ENCODE assay signal across 7 cellular contexts in the genomic region with DNA sequence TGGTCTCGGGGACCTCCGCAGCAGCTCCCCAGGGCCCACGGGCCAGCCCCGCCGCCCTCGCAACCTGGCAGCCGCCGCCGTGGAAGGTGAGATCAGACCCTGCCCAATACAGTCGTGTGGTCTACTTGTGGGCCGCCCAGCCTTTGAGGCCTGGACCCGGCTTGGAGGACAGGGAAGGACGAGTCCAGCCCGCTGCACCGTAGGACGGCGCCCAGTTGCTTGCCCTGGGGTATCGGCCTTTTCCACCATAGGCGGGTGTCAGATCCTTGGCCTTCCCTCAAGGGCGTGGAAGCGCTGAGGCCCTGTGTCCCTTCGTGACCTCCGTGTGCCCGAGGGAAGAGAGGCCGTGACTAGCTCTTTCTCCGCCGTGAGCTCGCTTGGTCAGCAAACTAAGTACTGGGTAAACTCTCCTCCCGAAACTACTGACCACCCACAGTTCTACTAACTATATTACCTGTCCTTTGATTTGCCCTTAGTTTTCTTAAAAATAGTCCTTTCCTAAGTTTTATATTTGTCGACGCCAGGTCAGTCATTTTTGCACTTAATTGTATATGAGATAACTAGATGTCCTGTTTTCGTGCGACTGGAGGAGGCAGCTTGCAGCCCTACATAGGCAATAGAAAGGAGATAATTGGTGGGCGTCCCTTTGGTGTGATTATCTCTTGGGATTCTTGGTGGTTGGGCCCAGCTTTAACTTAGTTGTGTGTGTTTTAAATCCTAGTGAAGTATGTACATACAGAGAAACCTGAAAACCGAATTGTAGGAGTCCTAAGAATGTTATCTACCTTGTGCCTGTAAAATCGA. TPM values are rescaled to one million over a fixed set of nuclear protein-coding genes. Genes with fewer than 3 reads are reported as not detected.
DNase-seq lines count a peak whose midpoint lies in the region; ATAC-seq, FAIRE-seq and TF ChIP-seq lines count a peak whose summit lies in the region.

No MANE protein-coding gene starts in this region.

- H3K4me1 ChIP-seq in H1 (replicated peaks in 1 of 4; ENCODE audit: control insufficient read depth in 3 of 4, insufficient read depth in 4 of 4, low read length in 3 of 4) (peaks cover 0 to 9% (median 4%) of the 10 kb centered on the region in 4 experiments; a peak in 2 of 7 replicates), mononuclear cell (ENCODE audit: insufficient read depth, low read length) (peaks cover 30% of the 10 kb centered on the region), thyroid gland (peaks cover 6 to 14% of the 10 kb centered on the region in 2 donors)

- peak overlapping the region; percentile 95 for H3K9ac ChIP-seq in SU-DHL-6 (ENCODE audit: low read length)
- H3K9ac ChIP-seq in H1 (replicated peaks in 1 of 4; ENCODE audit: extremely low read depth in 1 of 4, low read depth in 3 of 4, low read length in 3 of 4): peak overlapping the region; percentile 87 to 98 (median 96)

- H3K4me2 ChIP-seq in SU-DHL-6 (ENCODE audit: low read depth, low read length, poor library complexity, severe bottlenecking) (peak overlapping the region; percentile 94), H1 (ENCODE audit: insufficient read depth in 1 of 2, low read depth in 2 of 2, low read length in 2 of 2) (peak overlapping the region; percentile 81 to 95)

- H3K9me2 ChIP-seq in SU-DHL-6 (replicated peaks; ENCODE audit: insufficient read depth, low read length): no peaks in the 10 kb centered on the region

- peak overlapping the region; percentile 87 for H3K4ac ChIP-seq in H1 (replicated peaks; ENCODE audit: insufficient read length, low read depth, low read length)

- TF ChIP-seq RAD21 in H1 (IDR thresholded peaks at IDR 0.05 in 1 of 2, conservative IDR thresholded peaks at IDR 0.05 in 1 of 2; ENCODE audit: low read depth in 2 of 2, low read length in 2 of 2): no peak

- H3K9me3 ChIP-seq in SU-DHL-6 (ENCODE audit: insufficient read depth, low read length) (no peaks in the 10 kb centered on the region), H1 (ENCODE audit: insufficient read depth in 2 of 2, low read depth in 1 of 2, low read length in 1 of 2) (no peaks in the 10 kb centered on the region), mononuclear cell (ENCODE audit: low read depth, low read length) (no peaks in the 10 kb centered on the region), thyroid gland (no peaks in the 10 kb centered on the region)

- peak overlapping the region; percentile 50 for H3K56ac ChIP-seq in H1 (replicated peaks; ENCODE audit: insufficient read length, low read depth, low read length)

- H3K36me3 ChIP-seq in SU-DHL-6 (ENCODE audit: low read length) (peaks cover 38% of the 10 kb centered on the region), H1 (ENCODE audit: control insufficient read depth in 2 of 4, insufficient read depth in 4 of 4, low read length in 3 of 4) (peaks cover 19 to 40% (median 34%) of the 10 kb centered on the region in 4 experiments), thyroid gland (peaks cover 21% of the 10 kb centered on the region in 2 donors)

- no peak for TF ChIP-seq CTCF in SU-DHL-6 (IDR thresholded peaks at IDR 0.05; ENCODE audit: insufficient read depth, low read length, poor library complexity, severe bottlenecking)
- no peak for TF ChIP-seq CTCF in H1 (IDR thresholded peaks at IDR 0.05; ENCODE audit: control extremely low read depth in 1 of 3, insufficient read depth in 1 of 3, low read depth in 1 of 3, low read length in 3 of 3)
- TF ChIP-seq CTCF in thyroid gland (IDR thresholded peaks at IDR 0.05): no peak

- H3K14ac ChIP-seq in H1 (ENCODE audit: insufficient read length): no peak overlapping the region

- H4K5ac ChIP-seq in H1 (ENCODE audit: insufficient read length, low read depth, low read length): peak overlapping the region; percentile 82

- WGBS in H1 (ENCODE audit: extremely low coverage in 1 of 2, insufficient coverage in 1 of 2, insufficient read length in 1 of 2, insufficient replicate concordance in 2 of 2, low coverage in 1 of 2, low lambda C conversion rate in 2 of 2, missing lambda C conversion rate in 1 of 2), 2 experiments: 3% methylated on average over 30 of the region's 36 CpGs; no CpG with 5 or more reads in 1 of the 2 experiments
- 1 to 2% methylated on average over 18 to 24 of the region's 36 CpGs for WGBS in thyroid gland, 2 donors

- DNase-seq in GM03348 (ENCODE audit: low spot score): peak; percentile 37
- peak in 1 of 2 experiments; percentile 35 for DNase-seq in H1 (ENCODE audit: low read depth in 1 of 2, low spot score in 2 of 2)
- DNase-seq in thyroid gland: peak; percentile 47 to 48
- DNase-seq in GM12892 (ENCODE audit: insufficient read length): no peak

- no peak for FAIRE-seq in H1 (lab: Jason Lieb, UNC)
- FAIRE-seq in GM12892 (lab: Jason Lieb, UNC): no peak

- peak in 1 of 2 experiments; percentile 6; a peak in 1 of 3 replicates for TF ChIP-seq POLR2A in H1 (IDR thresholded peaks at IDR 0.05; ENCODE audit: control extremely low read depth in 1 of 2, low read depth in 2 of 2, low read length in 2 of 2)
- no peak for TF ChIP-seq POLR2A in thyroid gland (IDR thresholded peaks at IDR 0.05)
- TF ChIP-seq POLR2A in GM12892 (IDR thresholded peaks at IDR 0.05; ENCODE audit: low read depth, low read length): no peak; the same call in 1 of the 2 replicates

- ATAC-seq in HG02852 (IDR thresholded peaks at IDR 0.05; ENCODE audit: unreplicated experiment): peak; percentile 11

- H3K23ac ChIP-seq in H1 (ENCODE audit: insufficient read length): no peak overlapping the region

- H3K27ac ChIP-seq in SU-DHL-6 (ENCODE audit: low read depth, low read length) (peak overlapping the region; percentile 68), H1 (ENCODE audit: low read depth, low read length) (peak overlapping the region; percentile 91), thyroid gland (peak overlapping the region; percentile 93 to 100 (median 97))

- H3K23me2 ChIP-seq in H1 (ENCODE audit: low read depth, low read length): peaks cover 2% of the 10 kb centered on the region; the same call in 1 of the 2 replicates

- H3K27me3 ChIP-seq in SU-DHL-6 (ENCODE audit: low read length) (no peaks in the 10 kb centered on the region), H1 (replicated peaks in 1 of 4; ENCODE audit: control insufficient read depth in 3 of 4, extremely low read depth in 1 of 4, insufficient read depth in 3 of 4, low read length in 3 of 4) (no peaks in the 10 kb centered on the region), mononuclear cell (ENCODE audit: insufficient read depth, low read length) (no peaks in the 10 kb centered on the region), thyroid gland (no peaks in the 10 kb centered on the region)

- POLR2A ChIA-PET in H1 (lab: Charles Lee; ENCODE audit: partially characterized antibody): interaction anchor here (0.9 to 6.2 kb wide), 27 partner anchors 11 to 194 kb away, joined by 3 to 48 read pairs (median 4); a partner anchor contains a TSS

- H3F3A ChIP-seq in SU-DHL-6 (ENCODE audit: insufficient read depth): peaks cover 13% of the 10 kb centered on the region; the same call in 1 of the 2 replicates

- CTCF ChIA-PET in H1 (lab: Charles Lee; ENCODE audit: partially characterized antibody): interaction anchor here (0.6 to 8.9 kb wide), 11 partner anchors 9 to 177 kb away, joined by 3 to 68 read pairs (median 3); no protein-coding TSS in a partner anchor

- H2AFZ ChIP-seq in SU-DHL-6 (ENCODE audit: low read depth, low read length, severe bottlenecking): peak overlapping the region; percentile 30
- no peak overlapping the region for H2AFZ ChIP-seq in H1 (ENCODE audit: low read length)

- H3K79me2 ChIP-seq in SU-DHL-6 (ENCODE audit: insufficient read depth, low read length) (peaks cover 50% of the 10 kb centered on the region), H1 (ENCODE audit: control insufficient read depth in 1 of 2, insufficient read depth in 2 of 2, low read length in 2 of 2) (peaks cover 24 to 44% of the 10 kb centered on the region in 2 experiments)

- H3K18ac ChIP-seq in H1 (ENCODE audit: extremely low read depth, low read length): peak overlapping the region; percentile 95

- peak overlapping the region; percentile 94 for H2BK5ac ChIP-seq in H1 (ENCODE audit: low read depth, low read length)

- H2BK20ac ChIP-seq in H1 (ENCODE audit: low read length): no peak overlapping the region

- intact Hi-C loops in thyroid gland (cut with DNase I): loop anchor here (5.0 kb wide), 1 partner anchor 48 kb away; a partner anchor contains a TSS

- no peak for TF ChIP-seq EP300 in H1 (IDR thresholded peaks at IDR 0.05; ENCODE audit: borderline replicate concordance in 1 of 2, low read depth in 2 of 2, low read length in 2 of 2)

- H2AK5ac ChIP-seq in H1 (ENCODE audit: low read depth, low read length): no peak overlapping the region

- H4K20me1 ChIP-seq in SU-DHL-6 (ENCODE audit: low read depth, low read length) (peaks cover 29% of the 10 kb centered on the region), H1 (replicated peaks in 1 of 2; ENCODE audit: control insufficient read depth in 1 of 2, insufficient read depth in 2 of 2, low read length in 2 of 2) (peaks cover 10 to 17% of the 10 kb centered on the region in 2 experiments)

- no peak overlapping the region for H2BK15ac ChIP-seq in H1 (ENCODE audit: low read length)

- H3K4me3 ChIP-seq in SU-DHL-6 (ENCODE audit: insufficient read depth, low read length, poor library complexity, severe bottlenecking): peak overlapping the region; percentile 70
- H3K4me3 ChIP-seq in H1 (ENCODE audit: extremely low read depth in 1 of 4, insufficient read depth in 2 of 4, low read depth in 3 of 4, low read length in 4 of 4): peak overlapping the region; percentile 73 to 99 (median 91)
- H3K4me3 ChIP-seq in mononuclear cell (ENCODE audit: low read length): peak overlapping the region; percentile 93
- peak overlapping the region; percentile 35 to 92 (median 89) for H3K4me3 ChIP-seq in thyroid gland (replicated peaks in 1 of 3)

- H3K79me1 ChIP-seq in H1 (ENCODE audit: low read depth, low read length): no peaks in the 10 kb centered on the region

- H2BK12ac ChIP-seq in H1 (ENCODE audit: low read depth, low read length): no peak overlapping the region; the same call in 1 of the 2 replicates

- peak overlapping the region; percentile 78 for H4K91ac ChIP-seq in H1 (replicated peaks; ENCODE audit: insufficient read length, low read length)

- no peak overlapping the region for H2BK120ac ChIP-seq in H1 (replicated peaks; ENCODE audit: low read depth, low read length)

- H4K8ac ChIP-seq in H1 (ENCODE audit: extremely low read depth, insufficient read depth, low read length): peak overlapping the region; percentile 98; the same call in 1 of the 2 replicates

RNA-seq across cellular contexts. Expression of a gene that starts 0.8 kb away (rescaled TPM):
- total RNA-seq in H1 (2021; fragmentation: NEBNext Ultra II Directional; extraction: Animal tissue kit (Norgen Biotek cat#: 25700)): 709 and 719 TPM in 2 replicates
- polyA plus RNA-seq in H1 (2011; rRNA removed): 669 and 702 TPM in 2 replicates
- polyA plus RNA-seq in H1 (2011; cell fraction: cytosol; rRNA removed): 785 TPM
- polyA plus RNA-seq in H1 (2011; cell fraction: nucleus; rRNA removed): 660 TPM
- polyA plus RNA-seq in H1 (2012, experiment 1 of 2): 669 to 875 TPM (median 708 TPM) in 4 replicates
- polyA plus RNA-seq in H1 (2012, experiment 2 of 2): 698 TPM
- 530 TPM for polyA plus RNA-seq in H1 (2013, experiment 1 of 2)
- 535 TPM for polyA plus RNA-seq in H1 (2013, experiment 2 of 2)
- polyA minus RNA-seq in H1 (2011; rRNA and poly(A)+ RNA removed): 426 and 552 TPM in 2 replicates
- polyA minus RNA-seq in H1 (2011; cell fraction: cytosol; rRNA and poly(A)+ RNA removed): 524 TPM
- polyA minus RNA-seq in H1 (2011; cell fraction: nucleus; rRNA and poly(A)+ RNA removed): 538 TPM
- total RNA-seq in mononuclear cell (409 TPM), thyroid gland (100 to 1,000 TPM; 439 to 713 (median 472) TPM)
- polyA plus RNA-seq in GM12892 (2012; ENCODE audit: missing spikeins): 709 TPM

RNA-seq across cellular contexts. Expression of a gene that starts 50.3 kb away (rescaled TPM):
- 10.4 and 12.4 TPM in 2 replicates for total RNA-seq in H1 (2021; fragmentation: NEBNext Ultra II Directional; extraction: Animal tissue kit (Norgen Biotek cat#: 25700))
- 2.2 and 2.7 TPM in 2 replicates for polyA plus RNA-seq in H1 (2011; rRNA removed)
- polyA plus RNA-seq in H1 (2011; cell fraction: cytosol; rRNA removed): 4.9 TPM
- polyA plus RNA-seq in H1 (2011; cell fraction: nucleus; rRNA removed): 3.0 TPM
- polyA plus RNA-seq in H1 (2012, experiment 1 of 2): 5.0 to 9.6 TPM (median 5.4 TPM) in 4 replicates
- 1.3 TPM for polyA plus RNA-seq in H1 (2012, experiment 2 of 2)
- polyA plus RNA-seq in H1 (2013, experiment 1 of 2): 24.0 TPM
- polyA plus RNA-seq in H1 (2013, experiment 2 of 2): 26.4 TPM
- 0.98 and 1.3 TPM in 2 replicates for polyA minus RNA-seq in H1 (2011; rRNA and poly(A)+ RNA removed)
- 2.8 TPM for polyA minus RNA-seq in H1 (2011; cell fraction: cytosol; rRNA and poly(A)+ RNA removed)
- polyA minus RNA-seq in H1 (2011; cell fraction: nucleus; rRNA and poly(A)+ RNA removed): 4.1 TPM
- 3.4 TPM for total RNA-seq in mononuclear cell
- 10 to 100 TPM; 16.8 to 26.2 (median 19.0) TPM for total RNA-seq in thyroid gland
- polyA plus RNA-seq in GM12892 (2012; ENCODE audit: missing spikeins): 24.7 TPM

RNA-seq across cellular contexts. Expression of a gene that starts 50.8 kb away (rescaled TPM):
- 21.0 and 22.6 TPM in 2 replicates for total RNA-seq in H1 (2021; fragmentation: NEBNext Ultra II Directional; extraction: Animal tissue kit (Norgen Biotek cat#: 25700))
- polyA plus RNA-seq in H1 (2011; rRNA removed): 4.3 and 4.7 TPM in 2 replicates
- polyA plus RNA-seq in H1 (2011; cell fraction: cytosol; rRNA removed): 6.6 TPM
- 5.2 TPM for polyA plus RNA-seq in H1 (2011; cell fraction: nucleus; rRNA removed)
- polyA plus RNA-seq in H1 (2012, experiment 1 of 2): 4.7 to 12.4 TPM (median 7.9 TPM) in 4 replicates
- 1.1 TPM for polyA plus RNA-seq in H1 (2012, experiment 2 of 2)
- polyA plus RNA-seq in H1 (2013, experiment 1 of 2): 7.8 TPM
- polyA plus RNA-seq in H1 (2013, experiment 2 of 2): 6.4 TPM
- 10.2 and 15.1 TPM in 2 replicates for polyA minus RNA-seq in H1 (2011; rRNA and poly(A)+ RNA removed)
- 11.2 TPM for polyA minus RNA-seq in H1 (2011; cell fraction: cytosol; rRNA and poly(A)+ RNA removed)
- polyA minus RNA-seq in H1 (2011; cell fraction: nucleus; rRNA and poly(A)+ RNA removed): 13.9 TPM
- total RNA-seq in mononuclear cell: 16.2 TPM
- total RNA-seq in thyroid gland: 10 to 100 TPM; 11.7 to 17.2 (median 14.2) TPM
- polyA plus RNA-seq in GM12892 (2012; ENCODE audit: missing spikeins): 16.3 TPM
